Comparison of ENCODE assay signal across 8 cellular contexts in genomic region chr1:53949023-53949611, GRCh38. TPM values are rescaled to one million over a fixed set of nuclear protein-coding genes. Genes with fewer than 3 reads are reported as not detected.
DNase-seq lines count a peak whose midpoint lies in the region; ATAC-seq and TF ChIP-seq lines count a peak whose summit lies in the region.
"Had no signal": no experiment of that assay in that cellular context is flagged by ENCODE, and none has a peak within 500 bp of the region (broad histone marks: within the 10 kb centered on the region; RNA-seq: fewer than 3 reads in every experiment).

No MANE protein-coding gene starts in this region.

- H3K27ac Mint-ChIP-seq in Calu3 (ENCODE audit: unreplicated experiment): no peak overlapping the region
- H3K27ac Mint-ChIP-seq in endodermal cell: no peak overlapping the region

- H3K9me2 ChIP-seq in GM23248 (ENCODE audit: insufficient read depth): no peaks in the 10 kb centered on the region
- H3K9me2 ChIP-seq in OCI-LY1 (ENCODE audit: low read depth, low read length): no peaks in the 10 kb centered on the region

- H3K36me3 Mint-ChIP-seq in Calu3 (ENCODE audit: insufficient read depth, unreplicated experiment) (peaks cover 41% of the 10 kb centered on the region), endodermal cell (ENCODE audit: low read depth) (peaks cover 22% of the 10 kb centered on the region)

- H4K20me1 ChIP-seq in GM23248 (ENCODE audit: insufficient read depth) (no peaks in the 10 kb centered on the region), OCI-LY1 (ENCODE audit: insufficient read depth, low read length) (no peaks in the 10 kb centered on the region)

- H3K79me2 ChIP-seq in GM23248 (ENCODE audit: insufficient read depth) (peaks cover 92% of the 10 kb centered on the region), OCI-LY1 (ENCODE audit: insufficient read depth, low read length) (peaks cover 13% of the 10 kb centered on the region)

- peak overlapping the region; percentile 14; the same call in 1 of the 2 replicates for H3K9ac ChIP-seq in GM23248
- H3K9ac ChIP-seq in OCI-LY1 (ENCODE audit: low read length): no peak overlapping the region
- H3K9ac ChIP-seq in endodermal cell (ENCODE audit: extremely low read depth, low read length, poor library complexity, severe bottlenecking): no peak overlapping the region

- H3K27ac ChIP-seq in GM23248: no peak overlapping the region
- no peak overlapping the region for H3K27ac ChIP-seq in OCI-LY1 (ENCODE audit: low read depth, low read length, poor library complexity, severe bottlenecking)
- H3K27ac ChIP-seq in endodermal cell (ENCODE audit: low read depth, low read length): no peak overlapping the region

- H3F3A ChIP-seq in GM23248 (ENCODE audit: insufficient read depth) (0 out of 2 replicates have a peak, but pooled peaks cover 3% of the 10 kb centered on the region), OCI-LY1 (ENCODE audit: insufficient read depth, low read length) (no peaks in the 10 kb centered on the region)

- no peaks in the 10 kb centered on the region for H3K9me3 ChIP-seq in GM23248 (ENCODE audit: low read depth)
- no peaks in the 10 kb centered on the region for H3K9me3 ChIP-seq in OCI-LY1 (ENCODE audit: low read length)
- no peaks in the 10 kb centered on the region for H3K9me3 ChIP-seq in endodermal cell (ENCODE audit: control insufficient read depth, low read length)

- no peaks in the 10 kb centered on the region for H3K27me3 ChIP-seq in GM23248 (replicated peaks; ENCODE audit: insufficient read depth)
- H3K27me3 ChIP-seq in OCI-LY1 (ENCODE audit: insufficient read depth, low read length): no peaks in the 10 kb centered on the region
- H3K27me3 ChIP-seq in endodermal cell (ENCODE audit: control insufficient read depth, insufficient read depth, low read length, poor library complexity, severe bottlenecking): no peaks in the 10 kb centered on the region

- peak overlapping the region; percentile 90 for H3K4me2 ChIP-seq in GM23248 (ENCODE audit: unreplicated experiment)
- no peak overlapping the region for H3K4me2 ChIP-seq in OCI-LY1 (ENCODE audit: low read length)

- BruUV-seq in Calu3 (replicated peaks; lab: Mats Ljungman, UMichigan): no TSS peak

- H3K36me3 ChIP-seq in GM23248 (ENCODE audit: low read depth): peaks cover 20% of the 10 kb centered on the region
- peaks cover 27% of the 10 kb centered on the region; the same call in 1 of the 2 replicates for H3K36me3 ChIP-seq in OCI-LY1 (ENCODE audit: insufficient read depth, low read length)
- peaks cover 59% of the 10 kb centered on the region for H3K36me3 ChIP-seq in endodermal cell (ENCODE audit: control insufficient read depth, insufficient read depth, low read length)

- no peaks in the 10 kb centered on the region for H3K27me3 Mint-ChIP-seq in Calu3 (ENCODE audit: unreplicated experiment)
- no peaks in the 10 kb centered on the region for H3K27me3 Mint-ChIP-seq in endodermal cell (ENCODE audit: insufficient read depth)

- H3K4me3 Mint-ChIP-seq in Calu3 (ENCODE audit: low read depth, unreplicated experiment) (no peak overlapping the region), endodermal cell (no peak overlapping the region)

- ATAC-seq in GM19467 (IDR thresholded peaks at IDR 0.05; ENCODE audit: unreplicated experiment) (no peak), GM21515 (IDR thresholded peaks at IDR 0.05; ENCODE audit: unreplicated experiment) (no peak)

- H3K4me3 ChIP-seq in GM23248: no peak overlapping the region
- no peak overlapping the region for H3K4me3 ChIP-seq in OCI-LY1 (ENCODE audit: low read depth, low read length, poor library complexity, severe bottlenecking)
- no peak overlapping the region for H3K4me3 ChIP-seq in endodermal cell (ENCODE audit: low read length)

- no peak overlapping the region for H2AFZ ChIP-seq in GM23248
- no peak overlapping the region for H2AFZ ChIP-seq in OCI-LY1 (ENCODE audit: low read length)

- no peaks in the 10 kb centered on the region for H3K9me3 Mint-ChIP-seq in Calu3 (ENCODE audit: low read depth, unreplicated experiment)
- no peaks in the 10 kb centered on the region for H3K9me3 Mint-ChIP-seq in endodermal cell

- CTCF ChIA-PET in Calu3 (lab: Charles Lee): interaction anchor here (0.8 to 1.9 kb wide), 4 partner anchors 10 to 92 kb away, joined by 3 to 11 read pairs (median 5); no protein-coding TSS in a partner anchor

- H3K4me1 ChIP-seq in GM23248 (ENCODE audit: insufficient read depth) (peaks cover 22% of the 10 kb centered on the region), OCI-LY1 (ENCODE audit: insufficient read depth, low read length, severe bottlenecking) (peaks cover 29% of the 10 kb centered on the region), endodermal cell (ENCODE audit: control insufficient read depth, insufficient read depth, low read length) (peaks cover 5% of the 10 kb centered on the region)

- intact Hi-C loops in Calu3 (cut with micrococcal nuclease; ENCODE audit: unreplicated experiment): loop anchor here (1.0 kb wide), 2 partner anchors 71 to 88 kb away; no protein-coding TSS in a partner anchor

- WGBS in GM23248 (ENCODE audit: low coverage in 1 of 2, low lambda C conversion rate in 2 of 2, missing lambda C conversion rate in 2 of 2), 2 experiments: 77 to 81% methylated on average over 3 of the region's 3 CpGs
- 92 to 94% methylated on average over 3 of the region's 3 CpGs for WGBS in endodermal cell (ENCODE audit: insufficient coverage in 1 of 2, insufficient read length in 1 of 2), 2 experiments

- H3K4me1 Mint-ChIP-seq in Calu3 (ENCODE audit: low read depth, unreplicated experiment) (peaks cover 10% of the 10 kb centered on the region), endodermal cell (peaks cover 36% of the 10 kb centered on the region)

- peak; percentile 44 for DNase-seq in Calu3
- DNase-seq in GM23248: peak; percentile 54
- DNase-seq in endodermal cell: peak; percentile 79
- peak; percentile 48 for DNase-seq in retina

- TF ChIP-seq CTCF in Calu3 (IDR thresholded peaks at IDR 0.05; ENCODE audit: unreplicated experiment) (peak; percentile 47), OCI-LY1 (IDR thresholded peaks at IDR 0.05; ENCODE audit: low read length) (peak; percentile 89), endodermal cell (conservative IDR thresholded peaks at IDR 0.05) (peak; percentile 84)

- in situ Hi-C loops in GM23248 (cut with MboI): no loop called here

RNA-seq across cellular contexts. Expression of gene LRRC42, which starts 3.0 kb away (rescaled TPM):
- total RNA-seq in Calu3 (2022) (23.8 and 24.9 TPM in 2 replicates), endodermal cell (10 to 100 TPM; 46.0 to 55.1 TPM)
- total RNA-seq in GM23248 (2014; rRNA removed; shearing (Covaris generic)): 41.8 and 42.0 TPM in 2 replicates
- polyA plus RNA-seq in GM23248 (2016; fragmentation: Nextera tagmentation; extraction: Ambion mirVana): 44.6 and 46.9 TPM in 2 replicates
- 62.3 TPM for polyA plus RNA-seq in endodermal cell (2013, experiment 1 of 2)
- 59.9 TPM for polyA plus RNA-seq in endodermal cell (2013, experiment 2 of 2)

RNA-seq across cellular contexts. Expression of gene IFT25, which starts 3.6 kb away (rescaled TPM):
- total RNA-seq in Calu3 (2022) (25.8 and 30.0 TPM in 2 replicates), endodermal cell (10 to 100 TPM; 34.8 to 56.7 TPM)
- total RNA-seq in GM23248 (2014; rRNA removed; shearing (Covaris generic)): 5.3 and 18.4 TPM in 2 replicates
- 62.5 and 65.2 TPM in 2 replicates for polyA plus RNA-seq in GM23248 (2016; fragmentation: Nextera tagmentation; extraction: Ambion mirVana)
- polyA plus RNA-seq in endodermal cell (2013, experiment 1 of 2): 52.3 TPM
- polyA plus RNA-seq in endodermal cell (2013, experiment 2 of 2): 50.7 TPM

RNA-seq across cellular contexts. Expression of gene DIO1, which starts 55.1 kb away (rescaled TPM):
- total RNA-seq in Calu3 (2022) (not detected in 2 replicates), endodermal cell (not detected)
- not detected in 2 replicates for total RNA-seq in GM23248 (2014; rRNA removed; shearing (Covaris generic))
- not detected in 2 replicates for polyA plus RNA-seq in GM23248 (2016; fragmentation: Nextera tagmentation; extraction: Ambion mirVana)
- polyA plus RNA-seq in endodermal cell (2013, experiment 1 of 2): not detected
- polyA plus RNA-seq in endodermal cell (2013, experiment 2 of 2): not detected
- total RNA-seq: pulmonary artery endothelial cell had no signal

RNA-seq across cellular contexts. Expression of gene YIPF1, which starts 59.5 kb away (rescaled TPM):
- total RNA-seq in Calu3 (2022): 15.2 and 18.2 TPM in 2 replicates
- 19.9 and 21.0 TPM in 2 replicates for total RNA-seq in GM23248 (2014; rRNA removed; shearing (Covaris generic))
- polyA plus RNA-seq in GM23248 (2016; fragmentation: Nextera tagmentation; extraction: Ambion mirVana): 23.4 and 24.4 TPM in 2 replicates
- total RNA-seq in endodermal cell: 10 to 100 TPM; 32.7 to 32.8 TPM
- polyA plus RNA-seq in endodermal cell (2013, experiment 1 of 2): 33.6 TPM
- polyA plus RNA-seq in endodermal cell (2013, experiment 2 of 2): 29.1 TPM
